Comparison of ENCODE assay signal across 8 cellular contexts in the genomic region with DNA sequence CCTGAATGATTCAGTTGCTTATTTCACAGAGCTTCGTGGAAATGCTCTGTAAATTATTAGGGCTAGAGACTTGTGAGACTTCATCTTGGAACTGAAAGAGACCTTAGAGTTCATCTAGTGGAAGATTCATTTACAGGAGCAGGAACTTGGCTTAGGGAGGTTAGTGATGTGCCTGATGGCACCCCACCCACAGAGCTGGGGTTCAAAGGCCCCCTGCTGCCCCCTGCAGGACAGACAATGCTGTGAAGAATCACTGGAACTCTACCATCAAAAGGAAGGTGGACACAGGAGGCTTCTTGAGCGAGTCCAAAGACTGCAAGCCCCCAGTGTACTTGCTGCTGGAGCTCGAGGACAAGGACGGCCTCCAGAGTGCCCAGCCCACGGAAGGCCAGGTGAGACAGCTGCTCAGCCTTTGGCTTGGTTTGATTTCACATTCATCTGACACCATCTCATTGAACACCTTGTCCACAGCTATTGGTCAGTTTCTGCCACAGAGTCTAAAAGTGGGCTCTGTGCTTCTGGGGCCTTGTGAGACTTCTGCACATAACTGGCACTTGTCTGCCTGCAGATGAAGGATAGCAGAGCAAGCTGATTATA. TPM values are rescaled to one million over a fixed set of nuclear protein-coding genes. Genes with fewer than 3 reads are reported as not detected.
DNase-seq lines count a peak whose midpoint lies in the region; ATAC-seq and TF ChIP-seq lines count a peak whose summit lies in the region.

No MANE protein-coding gene starts in this region.

- H3K27ac ChIP-seq in Peyer's patch = no peak overlapping the region

- no peaks in the 10 kb centered on the region for H3K4me1 Mint-ChIP-seq in Calu3 (ENCODE audit: low read depth, unreplicated experiment)
- H3K4me1 Mint-ChIP-seq in activated T-helper 1 cell treated with anti-CD3 and anti-CD28 coated beads, Interleukin-12 subunit alpha, Interleukin-12 subunit beta, Interleukin-2, Interleukin-4 antibody, amounts not matched to agents 30 ng/mL and 10 ng/mL and 1 ng/mL, durations not matched to agents 14 hours and 24 hours and 36 hours (ENCODE audit: low read depth) = peaks cover 11% of the 10 kb centered on the region

- intact Hi-C loops in Calu3 (cut with micrococcal nuclease; ENCODE audit: unreplicated experiment) = loop anchor here (1.0 to 2.0 kb wide), 2 partner anchors 154 to 243 kb away; no protein-coding TSS in a partner anchor
- intact Hi-C loops in activated T-helper 1 cell treated with anti-CD3 and anti-CD28 coated beads, Interleukin-12 subunit alpha, Interleukin-12 subunit beta, Interleukin-2, Interleukin-4 antibody, amounts not matched to agents 30 ng/mL and 10 ng/mL and 1 ng/mL, durations not matched to agents 14 hours and 24 hours and 36 hours (cut with micrococcal nuclease) = loop anchor here (1.0 kb wide), 3 partner anchors 102 to 243 kb away; partner anchors contain the start of gene IFT52

- no peak for ATAC-seq in GM18519 (IDR thresholded peaks at IDR 0.05; ENCODE audit: low FRiP score, unreplicated experiment)

- H3K27ac Mint-ChIP-seq in Calu3 (ENCODE audit: unreplicated experiment) = no peak overlapping the region
- no peak overlapping the region for H3K27ac Mint-ChIP-seq in activated T-helper 1 cell treated with anti-CD3 and anti-CD28 coated beads, Interleukin-12 subunit alpha, Interleukin-12 subunit beta, Interleukin-2, Interleukin-4 antibody, amounts not matched to agents 30 ng/mL and 10 ng/mL and 1 ng/mL, durations not matched to agents 14 hours and 24 hours and 36 hours

- H3K9me3 ChIP-seq in Peyer's patch = no peaks in the 10 kb centered on the region

- no peaks in the 10 kb centered on the region for H3K27me3 ChIP-seq in Peyer's patch

- BruUV-seq in Calu3 (replicated peaks; lab: Mats Ljungman, UMichigan) = no TSS peak

- no peak for TF ChIP-seq POLR2A in Peyer's patch (IDR thresholded peaks at IDR 0.05)

- no peak overlapping the region for H3K4me3 Mint-ChIP-seq in Calu3 (ENCODE audit: low read depth, unreplicated experiment)
- no peak overlapping the region for H3K4me3 Mint-ChIP-seq in activated T-helper 1 cell treated with anti-CD3 and anti-CD28 coated beads, Interleukin-12 subunit alpha, Interleukin-12 subunit beta, Interleukin-2, Interleukin-4 antibody, amounts not matched to agents 30 ng/mL and 10 ng/mL and 1 ng/mL, durations not matched to agents 14 hours and 24 hours and 36 hours

- H3K4me3 ChIP-seq in Peyer's patch = no peak overlapping the region

- H3K4me1 ChIP-seq in Peyer's patch = no peaks in the 10 kb centered on the region

- DNase-seq in Calu3 (peak; percentile 83), HCEC 1CT (peak; percentile 45), Peyer's patch (peak; percentile 72 to 89 (median 77)), hepatic stellate cell (ENCODE audit: low spot score) (peak; percentile 66), mesenteric fat pad (ENCODE audit: low spot score) (no peak)
- peak; percentile 29 for DNase-seq in activated T-helper 1 cell treated with anti-CD3 and anti-CD28 coated beads, Interleukin-12 subunit alpha, Interleukin-12 subunit beta, Interleukin-2, Interleukin-4 antibody, amounts not matched to agents 30 ng/mL and 10 ng/mL and 1 ng/mL, durations not matched to agents 14 hours and 24 hours and 36 hours (ENCODE audit: low spot score)
- DNase-seq in stimulated activated CD4-positive, alpha-beta T cell treated with anti-CD3 and anti-CD28 coated beads, TNF-alpha, amount 100 ng/mL, for 1 hour (ENCODE audit: low read depth in 3 of 3, low spot score in 1 of 3) = peak; percentile 7 to 45 (median 9)

- peaks cover 22% of the 10 kb centered on the region for H3K36me3 Mint-ChIP-seq in Calu3 (ENCODE audit: insufficient read depth, unreplicated experiment)
- H3K36me3 Mint-ChIP-seq in activated T-helper 1 cell treated with anti-CD3 and anti-CD28 coated beads, Interleukin-12 subunit alpha, Interleukin-12 subunit beta, Interleukin-2, Interleukin-4 antibody, amounts not matched to agents 30 ng/mL and 10 ng/mL and 1 ng/mL, durations not matched to agents 14 hours and 24 hours and 36 hours (ENCODE audit: low read depth) = peaks cover 22% of the 10 kb centered on the region

- TF ChIP-seq CTCF in Calu3 (IDR thresholded peaks at IDR 0.05; ENCODE audit: unreplicated experiment) (peak; percentile 85), Peyer's patch (IDR thresholded peaks at IDR 0.05) (peak; percentile 12 to 72 (median 70))

- no peaks in the 10 kb centered on the region for H3K9me3 Mint-ChIP-seq in Calu3 (ENCODE audit: low read depth, unreplicated experiment)
- no peaks in the 10 kb centered on the region for H3K9me3 Mint-ChIP-seq in activated T-helper 1 cell treated with anti-CD3 and anti-CD28 coated beads, Interleukin-12 subunit alpha, Interleukin-12 subunit beta, Interleukin-2, Interleukin-4 antibody, amounts not matched to agents 30 ng/mL and 10 ng/mL and 1 ng/mL, durations not matched to agents 14 hours and 24 hours and 36 hours

- CTCF ChIA-PET in Calu3 (lab: Charles Lee) = interaction anchor here (0.5 to 2.8 kb wide), 8 partner anchors 18 to 279 kb away, joined by 3 to 23 read pairs (median 4); partner anchors contain the start of genes IFT52 and SGK2

- no peaks in the 10 kb centered on the region for H3K27me3 Mint-ChIP-seq in Calu3 (ENCODE audit: unreplicated experiment)
- H3K27me3 Mint-ChIP-seq in activated T-helper 1 cell treated with anti-CD3 and anti-CD28 coated beads, Interleukin-12 subunit alpha, Interleukin-12 subunit beta, Interleukin-2, Interleukin-4 antibody, amounts not matched to agents 30 ng/mL and 10 ng/mL and 1 ng/mL, durations not matched to agents 14 hours and 24 hours and 36 hours (ENCODE audit: insufficient read depth) = no peaks in the 10 kb centered on the region

- H3K36me3 ChIP-seq in Peyer's patch = no peaks in the 10 kb centered on the region

RNA-seq across cellular contexts. Expression of gene MYBL2, which starts 25.1 kb away (rescaled TPM):
- total RNA-seq in Calu3 (2022) (113 and 125 TPM in 2 replicates), Peyer's patch (10 to 100 TPM in 1 of 4 donors, 1 to 10 TPM in 3; 1.5 to 27.2 (median 2.6) TPM), mesenteric fat pad (not detected)
- total RNA-seq in activated T-helper 1 cell treated with anti-CD3 and anti-CD28 coated beads, Interleukin-12 subunit alpha, Interleukin-12 subunit beta, Interleukin-2, Interleukin-4 antibody, amounts not matched to agents 30 ng/mL and 10 ng/mL and 1 ng/mL, durations not matched to agents 14 hours and 24 hours and 36 hours = 95.1 and 95.5 TPM in 2 replicates

RNA-seq across cellular contexts. Expression of gene GTSF1L, which starts 34.8 kb away (rescaled TPM):
- total RNA-seq in Calu3 (2022) (not detected in 2 replicates), Peyer's patch (not detected), mesenteric fat pad (not detected)
- total RNA-seq in activated T-helper 1 cell treated with anti-CD3 and anti-CD28 coated beads, Interleukin-12 subunit alpha, Interleukin-12 subunit beta, Interleukin-2, Interleukin-4 antibody, amounts not matched to agents 30 ng/mL and 10 ng/mL and 1 ng/mL, durations not matched to agents 14 hours and 24 hours and 36 hours = 0.39 TPM in 1 of 2 replicates, not detected in the other
